Comparison of ENCODE assay signal across 1 cellular context in the genomic region with DNA sequence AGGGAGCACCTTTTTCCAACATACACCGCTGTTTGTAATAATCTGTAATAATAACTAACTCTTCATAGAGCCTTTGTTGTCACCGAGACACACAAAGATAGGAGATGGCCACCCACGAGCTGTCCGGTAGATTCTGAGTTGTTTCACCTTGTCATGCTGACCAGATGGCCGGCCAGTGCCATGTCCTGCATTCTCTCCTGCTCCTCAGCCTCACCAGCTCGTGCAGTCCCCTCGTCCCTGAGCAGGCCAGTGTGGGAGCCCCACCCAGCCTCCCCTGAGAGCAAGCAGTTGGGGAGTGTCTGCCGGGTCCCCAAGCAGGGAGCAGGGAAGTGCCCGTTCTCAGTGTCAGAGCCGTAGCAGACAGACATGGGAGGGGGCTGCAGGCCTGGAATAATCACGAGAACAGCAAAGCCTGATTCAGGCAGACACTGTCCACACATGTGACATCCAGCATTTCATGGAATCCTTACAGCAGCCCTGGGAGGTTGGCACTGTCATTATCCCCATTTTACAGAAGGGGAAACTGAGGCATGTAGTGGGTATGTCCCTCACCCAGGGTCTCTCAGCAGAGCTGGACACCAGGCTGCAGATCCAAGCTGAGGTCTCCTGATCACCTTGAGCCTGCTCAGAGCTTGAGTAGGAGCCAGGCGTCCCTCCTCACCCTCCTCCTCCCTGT.
TF ChIP-seq lines count a peak whose summit lies in the region.

No MANE protein-coding gene starts in this region.

TF ChIP-seq in SK-N-SH treated with all-trans-retinoic acid at 6 μM for 48 hours, 23 proteins besides CTCF, POLR2A, EP300 and RAD21:
- TF ChIP-seq TOX (CRISPR knock-in tag; IDR thresholded peaks at IDR 0.05; ENCODE audit: borderline replicate concordance) (no peak), ISL1 (CRISPR knock-in tag; IDR thresholded peaks at IDR 0.05) (no peak), RARB (CRISPR knock-in tag; IDR thresholded peaks at IDR 0.05) (no peak), ZNF565 (CRISPR knock-in tag; conservative IDR thresholded peaks at IDR 0.05; ENCODE audit: low read depth) (no peak), ZNF8 (CRISPR knock-in tag; IDR thresholded peaks at IDR 0.05) (no peak), OSR1 (CRISPR knock-in tag; IDR thresholded peaks at IDR 0.05) (no peak), CSDC2 (CRISPR knock-in tag; IDR thresholded peaks at IDR 0.05) (no peak)
- TF ChIP-seq, protein P1, sequence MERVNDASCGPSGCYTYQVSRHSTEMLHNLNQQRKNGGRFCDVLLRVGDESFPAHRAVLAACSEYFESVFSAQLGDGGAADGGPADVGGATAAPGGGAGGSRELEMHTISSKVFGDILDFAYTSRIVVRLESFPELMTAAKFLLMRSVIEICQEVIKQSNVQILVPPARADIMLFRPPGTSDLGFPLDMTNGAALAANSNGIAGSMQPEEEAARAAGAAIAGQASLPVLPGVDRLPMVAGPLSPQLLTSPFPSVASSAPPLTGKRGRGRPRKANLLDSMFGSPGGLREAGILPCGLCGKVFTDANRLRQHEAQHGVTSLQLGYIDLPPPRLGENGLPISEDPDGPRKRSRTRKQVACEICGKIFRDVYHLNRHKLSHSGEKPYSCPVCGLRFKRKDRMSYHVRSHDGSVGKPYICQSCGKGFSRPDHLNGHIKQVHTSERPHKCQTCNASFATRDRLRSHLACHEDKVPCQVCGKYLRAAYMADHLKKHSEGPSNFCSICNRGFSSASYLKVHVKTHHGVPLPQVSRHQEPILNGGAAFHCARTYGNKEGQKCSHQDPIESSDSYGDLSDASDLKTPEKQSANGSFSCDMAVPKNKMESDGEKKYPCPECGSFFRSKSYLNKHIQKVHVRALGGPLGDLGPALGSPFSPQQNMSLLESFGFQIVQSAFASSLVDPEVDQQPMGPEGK (CRISPR knock-in tag; IDR thresholded peaks at IDR 0.05; ENCODE audit: borderline replicate concordance), result no peak
